Comparison of ENCODE assay signal across 8 cellular contexts in the genomic region with DNA sequence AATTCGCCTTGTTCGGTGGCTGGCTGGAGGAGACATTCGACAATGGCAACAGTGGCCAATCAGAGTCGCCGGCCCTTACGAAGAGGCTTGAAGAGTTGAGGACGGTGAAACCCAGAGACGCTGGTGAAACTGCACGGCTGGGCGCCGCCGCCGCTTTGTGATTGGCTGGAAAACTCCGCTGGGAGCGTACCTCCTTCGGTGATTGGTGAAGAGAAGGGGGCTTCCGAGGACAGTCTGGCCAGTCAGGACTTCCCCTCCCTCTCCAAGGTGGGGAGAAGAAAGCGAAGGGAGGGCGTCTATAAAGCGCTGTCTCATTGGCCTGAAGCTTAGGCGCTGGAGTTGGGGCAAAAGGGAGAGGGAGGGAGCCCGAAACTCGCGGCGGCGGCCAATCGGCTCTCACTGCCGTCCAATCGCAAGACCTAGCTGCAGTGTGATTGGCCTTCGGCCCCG. TPM values are rescaled to one million over a fixed set of nuclear protein-coding genes. Genes with fewer than 3 reads are reported as not detected.
A peak's percentile ranks its signal among the peaks of the same experiment; 100 is the strongest.
DNase-seq lines count a peak whose midpoint lies in the region; ATAC-seq and TF ChIP-seq lines count a peak whose summit lies in the region.

No MANE protein-coding gene starts in this region.

- peak overlapping the region; percentile 71 to 96 (median 82) for H3K4me3 ChIP-seq in breast epithelium
- H3K4me3 ChIP-seq in iPS-18a (ENCODE audit: low read length): peak overlapping the region; percentile 100
- H3K4me3 ChIP-seq in skeletal muscle cell (ENCODE audit: low read depth, low read length): peak overlapping the region; percentile 84

- H3K36me3 ChIP-seq in breast epithelium (no peaks in the 10 kb centered on the region), iPS-18a (ENCODE audit: control insufficient read depth, low read depth, low read length) (peaks cover 3% of the 10 kb centered on the region)

- no peaks in the 10 kb centered on the region for H3K27me3 ChIP-seq in breast epithelium
- H3K27me3 ChIP-seq in iPS-18a (ENCODE audit: control insufficient read depth, insufficient read depth, low read length): no peaks in the 10 kb centered on the region

- DNase-seq in activated naive CD4-positive, alpha-beta T cell (lab: John Stamatoyannopoulos, UW): peak; percentile 96 to 100 (median 98)
- no peak for DNase-seq in activated naive CD4-positive, alpha-beta T cell treated with Interleukin-2 at 50 U/mL for 16 hours
- DNase-seq in NAMALWA (ENCODE audit: low spot score) (peak; percentile 100), SIG-M5 treated with dmso at 0.1 percent for 504 hours (lab: John Stamatoyannopoulos, UW; ENCODE audit: unreplicated experiment) (peak; percentile 100), breast epithelium (ENCODE audit: low spot score in 2 of 2) (peak; percentile 99 to 100), skeletal muscle cell (ENCODE audit: low read depth) (peak; percentile 100)

- H3K4me1 ChIP-seq in breast epithelium: peaks cover 0 to 9% of the 10 kb centered on the region in 2 donors
- peaks cover 9% of the 10 kb centered on the region for H3K4me1 ChIP-seq in iPS-18a (ENCODE audit: control insufficient read depth, low read depth, low read length)

- H3K9me3 ChIP-seq in breast epithelium (no peaks in the 10 kb centered on the region), iPS-18a (ENCODE audit: control insufficient read depth, low read depth, low read length) (no peaks in the 10 kb centered on the region)

- intact Hi-C loops in breast epithelium (cut with DNase I; ENCODE audit: low total_unique reads): no loop called here

- TF ChIP-seq POLR2A in breast epithelium (IDR thresholded peaks at IDR 0.05): no peak

- H3K27ac ChIP-seq in breast epithelium: peak overlapping the region; percentile 100
- H3K27ac ChIP-seq in iPS-18a (ENCODE audit: low read length): peak overlapping the region; percentile 96

- H3K9ac ChIP-seq in iPS-18a (ENCODE audit: low read length): peak overlapping the region; percentile 99

- ATAC-seq in HG02610 (IDR thresholded peaks at IDR 0.05; ENCODE audit: unreplicated experiment): peak; percentile 69

- peak in 1 of 3 donors; percentile 33 for TF ChIP-seq CTCF in breast epithelium (IDR thresholded peaks at IDR 0.05)

RNA-seq across cellular contexts. Expression of a gene that starts 0.6 kb away (rescaled TPM):
- 10 to 100 TPM; 34.6 to 46.1 (median 42.0) TPM for total RNA-seq in breast epithelium
